14 cellular contexts compared by ENCODE assay signal in genomic region chr1:113937146-113937545, GRCh38. TPM values are rescaled to one million over a fixed set of nuclear protein-coding genes. Genes with fewer than 3 reads are reported as not detected.
DNase-seq lines count a peak whose midpoint lies in the region; ATAC-seq and TF ChIP-seq lines count a peak whose summit lies in the region.
"Had no signal": no experiment of that assay in that cellular context is flagged by ENCODE, and none has a peak within 500 bp of the region (broad histone marks: within the 10 kb centered on the region; RNA-seq: fewer than 3 reads in every experiment).

No MANE protein-coding gene starts in this region.

- H3K9ac ChIP-seq in DND-41 (ENCODE audit: low read depth, low read length) (no peak overlapping the region), fibroblast of lung (ENCODE audit: insufficient read depth, low read length) (no peak overlapping the region), neural progenitor cell (no peak overlapping the region)

- H3K4me3 Mint-ChIP-seq in CD4-positive, CD25-positive, alpha-beta regulatory T cell: peak overlapping the region; percentile 56 to 83 (median 66)
- no peak overlapping the region for H3K4me3 Mint-ChIP-seq in activated CD4-positive, alpha-beta memory T cell treated with anti-CD3 and anti-CD28 coated beads for 36 hours
- no peak overlapping the region for H3K4me3 Mint-ChIP-seq in neural progenitor cell

- peaks cover 97% of the 10 kb centered on the region for H3K79me2 ChIP-seq in DND-41 (ENCODE audit: insufficient read depth, low read length)
- peaks cover 80% of the 10 kb centered on the region for H3K79me2 ChIP-seq in fibroblast of lung (ENCODE audit: control insufficient read depth, insufficient read depth, low read length)
- peaks cover 86% of the 10 kb centered on the region for H3K79me2 ChIP-seq in neural progenitor cell (ENCODE audit: low read depth)

- peaks cover 13% of the 10 kb centered on the region for H3K36me3 ChIP-seq in CD4-positive, CD25-positive, alpha-beta regulatory T cell (ENCODE audit: control insufficient read depth, insufficient read depth, low read length)
- H3K36me3 ChIP-seq in DND-41 (ENCODE audit: insufficient read depth, low read length): peaks cover 35% of the 10 kb centered on the region
- peaks cover 5% of the 10 kb centered on the region for H3K36me3 ChIP-seq in fibroblast of lung (ENCODE audit: control insufficient read depth, insufficient read depth, low read length)
- no peaks in the 10 kb centered on the region for H3K36me3 ChIP-seq in testis (ENCODE audit: low read depth, missing control alignments)
- no peaks in the 10 kb centered on the region for H3K36me3 ChIP-seq in neural progenitor cell

- peak overlapping the region; percentile 47 to 89 (median 65) for H3K27ac Mint-ChIP-seq in CD4-positive, CD25-positive, alpha-beta regulatory T cell
- H3K27ac Mint-ChIP-seq in activated CD4-positive, alpha-beta memory T cell treated with anti-CD3 and anti-CD28 coated beads for 36 hours: peak overlapping the region; percentile 11
- H3K27ac Mint-ChIP-seq in neural progenitor cell: no peak overlapping the region

- H3F3A ChIP-seq in neural progenitor cell (ENCODE audit: low read depth): peaks cover 6% of the 10 kb centered on the region

- H2AFZ ChIP-seq in DND-41 (ENCODE audit: low read depth, low read length) (no peak overlapping the region), fibroblast of lung (ENCODE audit: low read length) (no peak overlapping the region), neural progenitor cell (replicated peaks) (no peak overlapping the region)

- no peak for DNase-seq in CD4-positive, CD25-positive, alpha-beta regulatory T cell
- DNase-seq in DND-41: no peak
- no peak for DNase-seq in activated CD4-positive, alpha-beta memory T cell treated with anti-CD3 and anti-CD28 coated beads for 36 hours
- peak; percentile 4 to 8 for DNase-seq in fibroblast of lung (ENCODE audit: low read depth in 2 of 2)
- no peak for DNase-seq in testis
- no peak for DNase-seq in neural progenitor cell (ENCODE audit: low spot score)
- no peak for DNase-seq in activated CD4-positive, CD25-positive, alpha-beta regulatory T cell (lab: John Stamatoyannopoulos, UW)
- DNase-seq: BE2C, DMS79 treated with DMSO at 0.1 percent for 48 hours, KG1, lower lobe of right lung, NCI-H1417 treated with DMSO at 0.1 percent for 48 hours, NCI-H226 had no signal

- H3K4me1 Mint-ChIP-seq in CD4-positive, CD25-positive, alpha-beta regulatory T cell: peaks cover 52 to 91% (median 71%) of the 10 kb centered on the region in 4 donors
- H3K4me1 Mint-ChIP-seq in activated CD4-positive, alpha-beta memory T cell treated with anti-CD3 and anti-CD28 coated beads for 36 hours (ENCODE audit: low read depth): peaks cover 89% of the 10 kb centered on the region
- peaks cover 19% of the 10 kb centered on the region for H3K4me1 Mint-ChIP-seq in neural progenitor cell

- CTCF ChIA-PET in activated CD4-positive, alpha-beta memory T cell treated with anti-CD3 and anti-CD28 coated beads for 36 hours (lab: Charles Lee): interaction anchor here (1.0 kb wide), 1 partner anchor 9 kb away, joined by 3 read pairs; no protein-coding TSS in a partner anchor

- intact Hi-C loops in activated CD4-positive, alpha-beta memory T cell treated with anti-CD3 and anti-CD28 coated beads for 36 hours (cut with micrococcal nuclease): loop anchor here (10.0 kb wide), 3 partner anchors 182 to 818 kb away; partner anchors contain the start of genes CSDE1, MAGI3 and PHTF1
- intact Hi-C loops in testis (cut with DNase I; ENCODE audit: low total_unique reads): no loop called here

- peaks cover 62% of the 10 kb centered on the region for H4K20me1 ChIP-seq in DND-41 (ENCODE audit: insufficient read depth, low read length)
- H4K20me1 ChIP-seq in fibroblast of lung (ENCODE audit: control insufficient read depth, extremely low read depth, insufficient read depth, low read length): peaks cover 2% of the 10 kb centered on the region
- peaks cover 90% of the 10 kb centered on the region for H4K20me1 ChIP-seq in neural progenitor cell (ENCODE audit: low read depth)

- no peaks in the 10 kb centered on the region for H3K27me3 Mint-ChIP-seq in CD4-positive, CD25-positive, alpha-beta regulatory T cell
- H3K27me3 Mint-ChIP-seq in activated CD4-positive, alpha-beta memory T cell treated with anti-CD3 and anti-CD28 coated beads for 36 hours: no peaks in the 10 kb centered on the region
- H3K27me3 Mint-ChIP-seq in neural progenitor cell (ENCODE audit: insufficient read depth, low read depth): no peaks in the 10 kb centered on the region

- H3K4me1 ChIP-seq in CD4-positive, CD25-positive, alpha-beta regulatory T cell (ENCODE audit: control insufficient read depth, insufficient read depth, low read length, poor library complexity, severe bottlenecking): peaks cover 80% of the 10 kb centered on the region
- H3K4me1 ChIP-seq in DND-41 (ENCODE audit: insufficient read depth, low read length): peaks cover 66% of the 10 kb centered on the region
- peaks cover 2% of the 10 kb centered on the region for H3K4me1 ChIP-seq in fibroblast of lung (ENCODE audit: control insufficient read depth, extremely low read depth, insufficient read depth, low read length)
- peaks cover 31% of the 10 kb centered on the region for H3K4me1 ChIP-seq in testis
- H3K4me1 ChIP-seq in neural progenitor cell: peaks cover 14% of the 10 kb centered on the region

- TF ChIP-seq POLR2A in testis (IDR thresholded peaks at IDR 0.05): no peak

- peaks cover 30% of the 10 kb centered on the region for H3K36me3 Mint-ChIP-seq in CD4-positive, CD25-positive, alpha-beta regulatory T cell
- H3K36me3 Mint-ChIP-seq in activated CD4-positive, alpha-beta memory T cell treated with anti-CD3 and anti-CD28 coated beads for 36 hours: peaks cover 39% of the 10 kb centered on the region
- H3K36me3 Mint-ChIP-seq in neural progenitor cell: peaks cover 15% of the 10 kb centered on the region

- H3K9me3 ChIP-seq in CD4-positive, CD25-positive, alpha-beta regulatory T cell (ENCODE audit: control insufficient read depth in 2 of 2, low read length in 2 of 2): no peaks in the 10 kb centered on the region
- H3K9me3 ChIP-seq in DND-41 (ENCODE audit: insufficient read depth, low read length, severe bottlenecking) (no peaks in the 10 kb centered on the region), fibroblast of lung (ENCODE audit: control insufficient read depth, insufficient read depth, low read depth, low read length) (no peaks in the 10 kb centered on the region), testis (no peaks in the 10 kb centered on the region), neural progenitor cell (ENCODE audit: low read depth) (no peaks in the 10 kb centered on the region)
- H3K9me3 ChIP-seq: BE2C, lower lobe of right lung had no signal

- H3K27me3 ChIP-seq in CD4-positive, CD25-positive, alpha-beta regulatory T cell (ENCODE audit: control insufficient read depth, insufficient read depth, low read length): no peaks in the 10 kb centered on the region
- H3K27me3 ChIP-seq in DND-41 (ENCODE audit: insufficient read depth, low read length, poor library complexity) (no peaks in the 10 kb centered on the region), fibroblast of lung (ENCODE audit: control insufficient read depth, insufficient read depth, low read length) (no peaks in the 10 kb centered on the region), testis (no peaks in the 10 kb centered on the region), neural progenitor cell (no peaks in the 10 kb centered on the region)
- H3K27me3 ChIP-seq: BE2C had no signal

- peak overlapping the region; percentile 5; the same call in 1 of the 2 replicates for H3K4me2 ChIP-seq in DND-41 (ENCODE audit: insufficient read depth, low read length)
- no peak overlapping the region for H3K4me2 ChIP-seq in fibroblast of lung (ENCODE audit: extremely low read depth, insufficient read depth, low read length)
- no peak overlapping the region for H3K4me2 ChIP-seq in neural progenitor cell

- WGBS in testis, 2 donors: 62 to 67% methylated on average over 1 of the region's 1 CpG

- peak in 1 of 2 donors; percentile 33 for ATAC-seq in CD4-positive, CD25-positive, alpha-beta regulatory T cell (ENCODE audit: low read depth in 2 of 2)
- ATAC-seq in DND-41 (ENCODE audit: insufficient read depth, low read depth): peak; percentile 79
- ATAC-seq: lower lobe of right lung had no signal

- peak overlapping the region; percentile 23 for H3K4me3 ChIP-seq in CD4-positive, CD25-positive, alpha-beta regulatory T cell (ENCODE audit: low read depth, low read length)
- H3K4me3 ChIP-seq in DND-41 (ENCODE audit: low read depth in 1 of 2, low read length in 2 of 2) (no peak overlapping the region), fibroblast of lung (replicated peaks in 1 of 4; ENCODE audit: control extremely low read depth in 1 of 4, insufficient read depth in 1 of 4, low read depth in 3 of 4, low read length in 4 of 4) (no peak overlapping the region), testis (no peak overlapping the region), neural progenitor cell (no peak overlapping the region)
- H3K4me3 ChIP-seq: lower lobe of right lung had no signal

- TF ChIP-seq CTCF in DND-41 (IDR thresholded peaks at IDR 0.05; ENCODE audit: borderline replicate concordance, extremely low read depth, low read length, poor library complexity, severe bottlenecking) (no peak), fibroblast of lung (conservative IDR thresholded peaks at IDR 0.05 in 1 of 2, IDR thresholded peaks at IDR 0.05 in 1 of 2; ENCODE audit: low read depth in 1 of 2, low read length in 2 of 2) (no peak), testis (IDR thresholded peaks at IDR 0.05) (no peak), neural progenitor cell (IDR thresholded peaks at IDR 0.05) (no peak)

- H3K27ac ChIP-seq in CD4-positive, CD25-positive, alpha-beta regulatory T cell (ENCODE audit: insufficient read depth, low read length, poor library complexity, severe bottlenecking): no peak overlapping the region
- H3K27ac ChIP-seq in DND-41 (ENCODE audit: low read length): peak overlapping the region; percentile 47
- H3K27ac ChIP-seq in fibroblast of lung (ENCODE audit: insufficient read depth, low read length): no peak overlapping the region
- H3K27ac ChIP-seq in testis: no peak overlapping the region
- no peak overlapping the region for H3K27ac ChIP-seq in neural progenitor cell
- H3K27ac ChIP-seq: lower lobe of right lung had no signal

- POLR2A ChIA-PET in activated CD4-positive, alpha-beta memory T cell treated with anti-CD3 and anti-CD28 coated beads for 36 hours (lab: Charles Lee): no interaction called here

- peaks cover 0 to 2% (median 0%) of the 10 kb centered on the region in 7 donors for H3K9me3 Mint-ChIP-seq in CD4-positive, CD25-positive, alpha-beta regulatory T cell
- H3K9me3 Mint-ChIP-seq in activated CD4-positive, alpha-beta memory T cell treated with anti-CD3 and anti-CD28 coated beads for 36 hours: no peaks in the 10 kb centered on the region
- H3K9me3 Mint-ChIP-seq in neural progenitor cell: no peaks in the 10 kb centered on the region

RNA-seq across cellular contexts. Expression of gene HIPK1, which starts 8.0 kb away (rescaled TPM):
- total RNA-seq in CD4-positive, CD25-positive, alpha-beta regulatory T cell: 189 TPM
- 10 to 100 TPM in 2 of 4 donors, 1 to 10 TPM in 2; 8.6 to 12.5 (median 11.0) TPM for polyA plus RNA-seq in CD4-positive, CD25-positive, alpha-beta regulatory T cell
- total RNA-seq in activated CD4-positive, alpha-beta memory T cell treated with anti-CD3 and anti-CD28 coated beads for 36 hours: 10 to 100 TPM; 55.3 to 55.7 TPM
- total RNA-seq in fibroblast of lung (18.2 and 19.8 TPM in 2 replicates), testis (100 to 1,000 TPM; 102 to 128 TPM), neural progenitor cell (ENCODE audit: low replicate concordance) (37.1 and 41.3 TPM in 2 replicates)
- polyA plus RNA-seq in fibroblast of lung (24.5 and 28.5 TPM in 2 replicates), testis (ENCODE audit: insufficient read depth, low read depth, low replicate concordance) (116 TPM)
- 10.8 and 13.3 TPM in 2 replicates for polyA plus RNA-seq in fibroblast of lung (2012)
- polyA minus RNA-seq in fibroblast of lung (ENCODE audit: low replicate concordance): 68.9 and 78.5 TPM in 2 replicates

RNA-seq across cellular contexts. Expression of gene DCLRE1B, which starts 32.0 kb away (rescaled TPM):
- 7.0 TPM for total RNA-seq in CD4-positive, CD25-positive, alpha-beta regulatory T cell
- polyA plus RNA-seq in CD4-positive, CD25-positive, alpha-beta regulatory T cell: 1 to 10 TPM; 2.2 to 6.6 (median 4.7) TPM
- total RNA-seq in activated CD4-positive, alpha-beta memory T cell treated with anti-CD3 and anti-CD28 coated beads for 36 hours: 10 to 100 TPM; 19.4 to 19.6 TPM
- total RNA-seq in fibroblast of lung (0.66 and 1.0 TPM in 2 replicates), testis (1 to 10 TPM; 7.7 to 8.3 TPM), neural progenitor cell (ENCODE audit: low replicate concordance) (8.0 and 11.9 TPM in 2 replicates)
- polyA plus RNA-seq in fibroblast of lung (3.4 and 6.4 TPM in 2 replicates), testis (ENCODE audit: insufficient read depth, low read depth, low replicate concordance) (6.7 TPM)
- 5.4 and 9.0 TPM in 2 replicates for polyA plus RNA-seq in fibroblast of lung (2012)
- polyA minus RNA-seq in fibroblast of lung (ENCODE audit: low replicate concordance): 14.0 and 17.9 TPM in 2 replicates

RNA-seq across cellular contexts. Expression of gene AP4B1, which starts 32.5 kb away (rescaled TPM):
- 53.6 TPM for total RNA-seq in CD4-positive, CD25-positive, alpha-beta regulatory T cell
- polyA plus RNA-seq in CD4-positive, CD25-positive, alpha-beta regulatory T cell: 10 to 100 TPM; 12.9 to 16.1 (median 14.5) TPM
- 10 to 100 TPM; 41.4 to 42.2 TPM for total RNA-seq in activated CD4-positive, alpha-beta memory T cell treated with anti-CD3 and anti-CD28 coated beads for 36 hours
- 11.7 and 12.1 TPM in 2 replicates for total RNA-seq in fibroblast of lung
- 16.8 TPM in 2 replicates for polyA plus RNA-seq in fibroblast of lung
- 9.3 and 11.4 TPM in 2 replicates for polyA plus RNA-seq in fibroblast of lung (2012)
- polyA minus RNA-seq in fibroblast of lung (ENCODE audit: low replicate concordance): 1.9 and 6.5 TPM in 2 replicates
- total RNA-seq in testis: 10 to 100 TPM; 23.4 to 49.6 TPM
- 28.2 TPM for polyA plus RNA-seq in testis (ENCODE audit: insufficient read depth, low read depth, low replicate concordance)
- total RNA-seq in neural progenitor cell (ENCODE audit: low replicate concordance): 13.1 and 27.7 TPM in 2 replicates

RNA-seq across cellular contexts. Expression of gene OLFML3, which starts 42.1 kb away (rescaled TPM):
- total RNA-seq in CD4-positive, CD25-positive, alpha-beta regulatory T cell: 0.64 TPM
- not detected for polyA plus RNA-seq in CD4-positive, CD25-positive, alpha-beta regulatory T cell
- under 1 TPM in 1 of 2 experiments, not detected in 1; 0.21 TPM for total RNA-seq in activated CD4-positive, alpha-beta memory T cell treated with anti-CD3 and anti-CD28 coated beads for 36 hours
- total RNA-seq in fibroblast of lung (68.0 and 78.8 TPM in 2 replicates), testis (1 to 10 TPM; 4.6 to 8.5 TPM), neural progenitor cell (ENCODE audit: low replicate concordance) (13.4 and 19.3 TPM in 2 replicates)
- polyA plus RNA-seq in fibroblast of lung (133 and 163 TPM in 2 replicates), testis (ENCODE audit: insufficient read depth, low read depth, low replicate concordance) (51.7 TPM)
- polyA plus RNA-seq in fibroblast of lung (2012): 157 and 189 TPM in 2 replicates
- polyA minus RNA-seq in fibroblast of lung (ENCODE audit: low replicate concordance): 113 and 130 TPM in 2 replicates
- polyA plus RNA-seq: neural cell had no signal

RNA-seq across cellular contexts. Expression of gene BCL2L15, which starts 49.8 kb away (rescaled TPM):
- total RNA-seq in CD4-positive, CD25-positive, alpha-beta regulatory T cell: 2.2 TPM
- polyA plus RNA-seq in CD4-positive, CD25-positive, alpha-beta regulatory T cell: 1 to 10 TPM in 1 of 4 donors, under 1 TPM in 3; 0.30 to 2.1 (median 0.63) TPM
- total RNA-seq in activated CD4-positive, alpha-beta memory T cell treated with anti-CD3 and anti-CD28 coated beads for 36 hours: under 1 TPM; 0.22 to 0.93 TPM
- total RNA-seq in fibroblast of lung: under 0.01 TPM in 1 of 2 replicates, not detected in the other
- 0.03 and 0.19 TPM in 2 replicates for polyA plus RNA-seq in fibroblast of lung
- not detected in 2 replicates for polyA plus RNA-seq in fibroblast of lung (2012)
- polyA minus RNA-seq in fibroblast of lung (ENCODE audit: low replicate concordance): 0.07 TPM in 1 of 2 replicates, not detected in the other
- total RNA-seq in testis: under 1 TPM; 0.68 to 0.87 TPM
- 2.3 TPM for polyA plus RNA-seq in testis (ENCODE audit: insufficient read depth, low read depth, low replicate concordance)
- total RNA-seq in neural progenitor cell (ENCODE audit: low replicate concordance): 0.04 and 0.31 TPM in 2 replicates

Comparison
In these comparisons a context has a peak if more than half of its experiments do, and no peak if none do; other contexts are left out.
1. DNase-seq: peak in fibroblast of lung (2 of 2); none in CD4-positive, CD25-positive, alpha-beta regulatory T cell (0 of 3), DND-41 (single experiment), activated CD4-positive, alpha-beta memory T cell treated with anti-CD3 and anti-CD28 coated beads for 36 hours (single experiment), testis (single experiment), neural progenitor cell (single experiment) and activated CD4-positive, CD25-positive, alpha-beta regulatory T cell (0 of 4).
2. H3K4me3 Mint-ChIP-seq: peak in CD4-positive, CD25-positive, alpha-beta regulatory T cell (4 of 4); none in activated CD4-positive, alpha-beta memory T cell treated with anti-CD3 and anti-CD28 coated beads for 36 hours (single experiment) and neural progenitor cell (single experiment).